Comparison of ENCODE assay signal across 26 cellular contexts in the genomic region with DNA sequence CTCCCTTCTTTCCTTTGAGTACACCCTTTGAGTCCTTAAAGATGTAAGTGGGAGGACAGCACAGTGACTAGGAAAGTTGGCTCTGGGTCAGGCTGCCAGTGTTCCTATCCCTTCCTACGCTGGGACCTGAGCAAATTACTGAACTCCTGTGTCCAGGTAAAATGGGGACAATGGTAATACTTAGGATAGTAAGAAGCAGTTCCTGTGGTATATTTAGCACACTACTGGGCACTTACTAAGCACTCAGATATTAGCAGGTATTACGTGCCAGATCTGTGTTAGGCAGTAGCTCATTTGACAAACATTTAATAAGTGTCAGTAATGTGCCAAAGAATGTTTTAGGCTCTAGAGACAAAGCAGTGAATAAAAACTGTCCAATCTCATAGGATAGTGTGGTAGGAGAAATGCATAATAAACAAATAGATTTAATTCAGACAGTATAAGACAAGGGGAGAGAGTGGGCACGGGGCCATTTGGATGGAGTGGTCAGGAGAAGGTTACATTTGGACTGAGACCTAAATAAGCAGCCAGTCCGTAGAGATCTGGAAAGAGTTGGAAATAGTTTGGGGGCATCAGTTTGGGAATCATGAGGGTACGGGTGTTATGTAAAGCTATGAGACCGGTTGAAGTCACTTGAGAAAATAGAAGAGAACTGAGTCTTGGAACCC. TPM values are rescaled to one million over a fixed set of nuclear protein-coding genes. Genes with fewer than 3 reads are reported as not detected.
DNase-seq lines count a peak whose midpoint lies in the region; ATAC-seq and TF ChIP-seq lines count a peak whose summit lies in the region.
"Had no signal": no experiment of that assay in that cellular context is flagged by ENCODE, and none has a peak within 500 bp of the region (broad histone marks: within the 10 kb centered on the region; RNA-seq: fewer than 3 reads in every experiment).

No MANE protein-coding gene starts in this region.

- H3K4me1 Mint-ChIP-seq in activated naive CD8-positive, alpha-beta T cell (ENCODE audit: low read depth), result peaks cover 18% of the 10 kb centered on the region
- H3K4me1 Mint-ChIP-seq in activated naive CD8-positive, alpha-beta T cell treated with anti-CD3 and anti-CD28 coated beads, Interleukin-2, amount 50 U/mL, for 24 hours, result peaks cover 16% of the 10 kb centered on the region
- H3K4me1 Mint-ChIP-seq in T-helper 17 cell, result peaks cover 18% of the 10 kb centered on the region

- peaks cover 12% of the 10 kb centered on the region for H3K4me1 ChIP-seq in psoas muscle
- H3K4me1 ChIP-seq: body of pancreas had no signal

- no peak for ATAC-seq in activated naive CD8-positive, alpha-beta T cell treated with anti-CD3 and anti-CD28 coated beads, Interleukin-2, amount 50 U/mL, for 24 hours
- no peak for ATAC-seq in T-helper 17 cell
- peak; percentile 41 to 50 for ATAC-seq in left cardiac atrium
- peak; percentile 68 to 94 (median 82) for ATAC-seq in psoas muscle
- ATAC-seq: body of pancreas had no signal

- no peak for TF ChIP-seq CTCF in psoas muscle (IDR thresholded peaks at IDR 0.05)
- TF ChIP-seq CTCF in GM20000 (IDR thresholded peaks at IDR 0.05; ENCODE audit: extremely low read depth, missing control alignments), result no peak

- H3K9me3 ChIP-seq in T-helper 17 cell (ENCODE audit: control insufficient read depth, low read length, poor library complexity, severe bottlenecking), result no peaks in the 10 kb centered on the region
- no peaks in the 10 kb centered on the region for H3K9me3 ChIP-seq in psoas muscle
- H3K9me3 ChIP-seq: adrenal gland, body of pancreas, MG63, thoracic aorta had no signal

- 39 to 48% (median 45%) methylated on average over 6 of the region's 6 CpGs for WGBS in psoas muscle, 3 donors

- no peaks in the 10 kb centered on the region for H3K27me3 Mint-ChIP-seq in activated naive CD8-positive, alpha-beta T cell
- no peaks in the 10 kb centered on the region for H3K27me3 Mint-ChIP-seq in activated naive CD8-positive, alpha-beta T cell treated with anti-CD3 and anti-CD28 coated beads, Interleukin-2, amount 50 U/mL, for 24 hours
- H3K27me3 Mint-ChIP-seq in T-helper 17 cell, result no peaks in the 10 kb centered on the region

- peak overlapping the region; percentile 72 for H3K27ac Mint-ChIP-seq in activated naive CD8-positive, alpha-beta T cell
- no peak overlapping the region for H3K27ac Mint-ChIP-seq in activated naive CD8-positive, alpha-beta T cell treated with anti-CD3 and anti-CD28 coated beads, Interleukin-2, amount 50 U/mL, for 24 hours
- H3K27ac Mint-ChIP-seq in T-helper 17 cell, result peak overlapping the region; percentile 82
- H3K27ac Mint-ChIP-seq: activated T-helper 2 cell treated with anti-CD3 and anti-CD28 coated beads, Interferon-gamma antibody, Interleukin-2, Interleukin-4, amounts not matched to agents 10 μg/mL and 5 μg/mL and 100 μg/mL, durations not matched to agents 14 hours and 24 hours and 36 hours had no signal

- no peak for DNase-seq in activated naive CD8-positive, alpha-beta T cell treated with anti-CD3 and anti-CD28 coated beads, Interleukin-2, amount 50 U/mL, for 24 hours
- DNase-seq in T-helper 17 cell (no peak), left cardiac atrium (no peak), psoas muscle (no peak), cortex of kidney (lab: John Stamatoyannopoulos, UW) (no peak), NCI-H2227 treated with DMSO at 0.1 percent for 48 hours (lab: John Stamatoyannopoulos, UW) (no peak), GM20000 (ENCODE audit: low spot score) (no peak)
- DNase-seq: activated CD4-positive, alpha-beta T cell treated with anti-CD3 and anti-CD28 coated beads for 4 hours; C1 segment of cervical spinal cord; Calu3; effector CD4-positive, alpha-beta T cell; KG1; MG63; NCI-H1105 treated with DMSO at 0.1 percent for 48 hours; NCI-H2029 treated with DMSO at 0.1 percent for 48 hours; NCI-H446 treated with DMSO at 0.1 percent for 48 hours; posterior cingulate gyrus; stimulated activated CD4-positive, alpha-beta T cell treated with anti-CD3 and anti-CD28 coated beads, Interleukin-4, amount 100 ng/mL, for 24 hours; stimulated activated naive CD4-positive, alpha-beta T cell treated with Interleukin-2 at 50 U/mL for 16 hours had no signal

- H3K4me3 Mint-ChIP-seq in activated naive CD8-positive, alpha-beta T cell, result no peak overlapping the region
- no peak overlapping the region for H3K4me3 Mint-ChIP-seq in activated naive CD8-positive, alpha-beta T cell treated with anti-CD3 and anti-CD28 coated beads, Interleukin-2, amount 50 U/mL, for 24 hours
- peak overlapping the region; percentile 2 for H3K4me3 Mint-ChIP-seq in T-helper 17 cell
- H3K4me3 Mint-ChIP-seq: T-helper 1 cell treated with Interleukin-12 subunit alpha and Interleukin-12 subunit beta and Interleukin-4 antibody, amounts not matched to agents 30 μg/mL and 1 μg/mL, for 36 hours had no signal

- H3K4me3 ChIP-seq in psoas muscle, result no peak overlapping the region
- H3K4me3 ChIP-seq: adrenal gland, body of pancreas, lung, MG63, thoracic aorta had no signal

- intact Hi-C loops in left cardiac atrium (cut with DNase I), result no loop called here
- intact Hi-C loops in psoas muscle (cut with DNase I), result no loop called here

- no peaks in the 10 kb centered on the region for H3K27me3 ChIP-seq in psoas muscle (ENCODE audit: insufficient read depth in 3 of 3, low read length in 2 of 3)
- H3K27me3 ChIP-seq: adrenal gland, body of pancreas, MG63 had no signal

- peak overlapping the region; percentile 16 for H3K27ac ChIP-seq in psoas muscle
- H3K27ac ChIP-seq: adrenal gland, body of pancreas, thoracic aorta had no signal

- peaks cover 18% of the 10 kb centered on the region for H3K36me3 Mint-ChIP-seq in activated naive CD8-positive, alpha-beta T cell
- peaks cover 62% of the 10 kb centered on the region for H3K36me3 Mint-ChIP-seq in activated naive CD8-positive, alpha-beta T cell treated with anti-CD3 and anti-CD28 coated beads, Interleukin-2, amount 50 U/mL, for 24 hours (ENCODE audit: low read depth)
- H3K36me3 Mint-ChIP-seq in T-helper 17 cell (ENCODE audit: low read depth), result peaks cover 14% of the 10 kb centered on the region

- no peaks in the 10 kb centered on the region for H3K9me3 Mint-ChIP-seq in activated naive CD8-positive, alpha-beta T cell (ENCODE audit: low read depth)
- H3K9me3 Mint-ChIP-seq in activated naive CD8-positive, alpha-beta T cell treated with anti-CD3 and anti-CD28 coated beads, Interleukin-2, amount 50 U/mL, for 24 hours, result no peaks in the 10 kb centered on the region
- H3K9me3 Mint-ChIP-seq: activated T-helper 2 cell treated with anti-CD3 and anti-CD28 coated beads, Interferon-gamma antibody, Interleukin-2, Interleukin-4, amounts not matched to agents 10 μg/mL and 5 μg/mL and 100 μg/mL, durations not matched to agents 14 hours and 24 hours and 36 hours; T-helper 1 cell treated with Interleukin-12 subunit alpha and Interleukin-12 subunit beta and Interleukin-4 antibody, amounts not matched to agents 30 μg/mL and 1 μg/mL, for 36 hours had no signal

- peaks cover 0 to 9% of the 10 kb centered on the region in 2 donors for H3K36me3 ChIP-seq in psoas muscle (ENCODE audit: insufficient read depth in 1 of 2, low read depth in 1 of 2)
- H3K36me3 ChIP-seq: thoracic aorta had no signal

RNA-seq across cellular contexts. Expression of a gene that starts 26.2 kb away (rescaled TPM):
- total RNA-seq in T-helper 17 cell, result 1 to 10 TPM; 2.1 to 2.8 TPM
- total RNA-seq in left cardiac atrium, result 1 to 10 TPM; 1.1 to 1.2 TPM
- total RNA-seq in psoas muscle, result under 1 TPM; 0.32 to 0.86 (median 0.49) TPM
- 1 to 10 TPM in 2 of 3 donors, under 1 TPM in 1; 0.25 to 1.4 (median 1.1) TPM for polyA plus RNA-seq in psoas muscle

RNA-seq across cellular contexts. Expression of a gene that starts 50.6 kb away (rescaled TPM):
- total RNA-seq in T-helper 17 cell (100 to 1,000 TPM; 155 to 169 TPM), left cardiac atrium (10 to 100 TPM; 17.9 to 25.6 TPM), psoas muscle (10 to 100 TPM in 3 of 4 donors, 1 to 10 TPM in 1; 6.9 to 35.0 (median 15.3) TPM)
- polyA plus RNA-seq in psoas muscle, result 10 to 100 TPM; 18.0 to 32.2 (median 18.4) TPM

RNA-seq across cellular contexts. Expression of a gene that starts 53.0 kb away (rescaled TPM):
- total RNA-seq in T-helper 17 cell (1 to 10 TPM; 3.1 to 3.4 TPM), left cardiac atrium (1 to 10 TPM; 2.3 to 2.5 TPM), psoas muscle (under 1 TPM; 0.18 to 0.54 (median 0.46) TPM)
- polyA plus RNA-seq in psoas muscle, result under 1 TPM; 0.16 to 0.51 (median 0.25) TPM

Comparison
In these comparisons a context has a peak if more than half of its experiments do, and no peak if none do; other contexts are left out.
1. ATAC-seq: peak in left cardiac atrium (2 of 2) and psoas muscle (4 of 4); none in activated naive CD8-positive, alpha-beta T cell treated with anti-CD3 and anti-CD28 coated beads, Interleukin-2, amount 50 U/mL, for 24 hours (single experiment) and T-helper 17 cell (single experiment).
2. RNA of a gene that starts 50.6 kb away (total RNA-seq): 155 to 169 TPM in T-helper 17 cell; 17.9 to 25.6 TPM in left cardiac atrium and 6.9 to 35.0 TPM in psoas muscle; every median in the first group is over 4 times any median in the second.